ENCODE assay signal across 8 cellular contexts in genomic region chr10:101214446-101215396, GRCh38. TPM values are rescaled to one million over a fixed set of nuclear protein-coding genes. Genes with fewer than 3 reads are reported as not detected.
DNase-seq lines count a peak whose midpoint lies in the region; ATAC-seq and TF ChIP-seq lines count a peak whose summit lies in the region.

No MANE protein-coding gene starts in this region.

- no peak overlapping the region for H3K4me3 ChIP-seq in GM12865 (ENCODE audit: low read depth, low read length)
- H3K4me3 ChIP-seq in retinal pigment epithelial cell (ENCODE audit: low read length) = no peak overlapping the region

- TF ChIP-seq CTCF in GM12865 (IDR thresholded peaks at IDR 0.05; ENCODE audit: insufficient read depth, low read depth, low read length, missing control alignments) = peak; percentile 88
- peak; percentile 84 for TF ChIP-seq CTCF in retinal pigment epithelial cell (conservative IDR thresholded peaks at IDR 0.05; ENCODE audit: low read depth, low read length)

- no peak for TF ChIP-seq EP300 in Ishikawa (IDR thresholded peaks at IDR 0.05; ENCODE audit: borderline replicate concordance)

- TF ChIP-seq RAD21 in Ishikawa (IDR thresholded peaks at IDR 0.05; ENCODE audit: low read depth) = peak; percentile 95

- DNase-seq in GM12865 (ENCODE audit: low read depth) = peak; percentile 73
- peak; percentile 63 for DNase-seq in SK-MEL-5 (ENCODE audit: low read depth, low spot score)
- DNase-seq in activated gamma-delta T cell treated with anti-CD3 and anti-CD28 coated beads, Interleukin-2, amount 50 U/mL, for 16 hours (ENCODE audit: low read depth) = peak; percentile 57
- DNase-seq in head of caudate nucleus = peak; percentile 15 to 86 (median 71)
- DNase-seq in retinal pigment epithelial cell (ENCODE audit: low read depth) = no peak

- in situ Hi-C loops in SK-MEL-5 (cut with HindIII; ENCODE audit: low pct_unique_long_range_greater_than_20kb, low sequenced_read_pairs) = no loop called here

- ATAC-seq in HG03521 (IDR thresholded peaks at IDR 0.05; ENCODE audit: unreplicated experiment) (no peak), HG03039 (IDR thresholded peaks at IDR 0.05; ENCODE audit: unreplicated experiment) (no peak)

- intact Hi-C loops in head of caudate nucleus (cut with DNase I) = loop anchor here (5.0 kb wide), 1 partner anchor 353 kb away; no protein-coding TSS in a partner anchor

TF ChIP-seq in Ishikawa, 13 proteins besides CTCF, POLR2A, EP300 and RAD21:
- TF ChIP-seq ZBTB7A (IDR thresholded peaks at IDR 0.05; ENCODE audit: low read depth) (peak; percentile 82), NFIC (IDR thresholded peaks at IDR 0.05) (no peak)

RNA-seq across cellular contexts. Expression of gene LBX1, which starts 14.5 kb away (rescaled TPM):
- not detected in 2 replicates for total RNA-seq in SK-MEL-5 (2014; rRNA removed; shearing (Covaris generic))
- polyA plus RNA-seq in SK-MEL-5 (2015; cell fraction: cytosol; rRNA removed) = not detected in 2 replicates
- not detected in 2 replicates for polyA plus RNA-seq in SK-MEL-5 (2015; cell fraction: nucleus; rRNA removed)
